ENCODE assay signal across 8 cellular contexts in genomic region chr22:44684506-44685383, GRCh38. TPM values are rescaled to one million over a fixed set of nuclear protein-coding genes. Genes with fewer than 3 reads are reported as not detected.
DNase-seq lines count a peak whose midpoint lies in the region; ATAC-seq and TF ChIP-seq lines count a peak whose summit lies in the region.

No MANE protein-coding gene starts in this region.

- peaks cover 41% of the 10 kb centered on the region for H3K4me1 Mint-ChIP-seq in activated naive CD4-positive, alpha-beta T cell treated with anti-CD3 and anti-CD28 coated beads for 36 hours (ENCODE audit: low read depth)

- H3K4me3 Mint-ChIP-seq in activated naive CD4-positive, alpha-beta T cell treated with anti-CD3 and anti-CD28 coated beads for 36 hours, result no peak overlapping the region

- H3K4me3 ChIP-seq in LNCaP clone FGC (ENCODE audit: low read depth, low read length), result no peak overlapping the region

- peak; percentile 72 for DNase-seq in DMS153 (lab: John Stamatoyannopoulos, UW)
- peak; percentile 76 for DNase-seq in LNCaP clone FGC (ENCODE audit: low read depth)
- peak; percentile 87 for DNase-seq in SK-N-DZ (ENCODE audit: low spot score)
- DNase-seq in activated naive CD4-positive, alpha-beta T cell treated with anti-CD3 and anti-CD28 coated beads for 36 hours, result peak; percentile 93
- peak; percentile 52 for DNase-seq in glomerular endothelial cell (ENCODE audit: extremely low read depth, low read depth, low spot score)
- peak; percentile 77 for DNase-seq in pons (ENCODE audit: low spot score)
- DNase-seq in ureter (ENCODE audit: low spot score), result peak; percentile 85

- peak; percentile 47 for ATAC-seq in GM21619 (IDR thresholded peaks at IDR 0.05; ENCODE audit: unreplicated experiment)

- no peaks in the 10 kb centered on the region for H3K9me3 Mint-ChIP-seq in activated naive CD4-positive, alpha-beta T cell treated with anti-CD3 and anti-CD28 coated beads for 36 hours

- H3K27me3 Mint-ChIP-seq in activated naive CD4-positive, alpha-beta T cell treated with anti-CD3 and anti-CD28 coated beads for 36 hours (ENCODE audit: low read depth), result no peaks in the 10 kb centered on the region

- peak; percentile 95 for TF ChIP-seq CTCF in LNCaP clone FGC (IDR thresholded peaks at IDR 0.05; ENCODE audit: control insufficient read depth, extremely low read depth, insufficient read depth)

- no peaks in the 10 kb centered on the region for H3K36me3 Mint-ChIP-seq in activated naive CD4-positive, alpha-beta T cell treated with anti-CD3 and anti-CD28 coated beads for 36 hours (ENCODE audit: low read depth)

- CTCF ChIA-PET in activated naive CD4-positive, alpha-beta T cell treated with anti-CD3 and anti-CD28 coated beads for 36 hours (lab: Charles Lee), result interaction anchor here (0.6 to 2.1 kb wide), 14 partner anchors 10 to 124 kb away, joined by 3 to 18 read pairs (median 5); no protein-coding TSS in a partner anchor

- intact Hi-C loops in activated naive CD4-positive, alpha-beta T cell treated with anti-CD3 and anti-CD28 coated beads for 36 hours (cut with micrococcal nuclease), result loop anchor here (1.0 to 10.0 kb wide), 4 partner anchors 17 to 400 kb away; partner anchors contain the start of genes PRR5 and RTL6

- peak overlapping the region; percentile 87 for H3K27ac Mint-ChIP-seq in activated naive CD4-positive, alpha-beta T cell treated with anti-CD3 and anti-CD28 coated beads for 36 hours

RNA-seq across cellular contexts. Expression of gene PRR5, which starts 17.3 kb away (rescaled TPM):
- polyA plus RNA-seq in SK-N-DZ (2014; cell fraction: cytosol; rRNA removed), result 1.0 and 3.1 TPM in 2 replicates
- 0.84 and 1.1 TPM in 2 replicates for polyA plus RNA-seq in SK-N-DZ (2014; cell fraction: nucleus; rRNA removed)
- 10 to 100 TPM in 1 of 2 experiments, 1 to 10 TPM in 1; 7.9 to 10.2 TPM for total RNA-seq in activated naive CD4-positive, alpha-beta T cell treated with anti-CD3 and anti-CD28 coated beads for 36 hours
- total RNA-seq in glomerular endothelial cell (25.4 and 27.8 TPM in 2 replicates), ureter (27.6 TPM)
